In the genomic region with DNA sequence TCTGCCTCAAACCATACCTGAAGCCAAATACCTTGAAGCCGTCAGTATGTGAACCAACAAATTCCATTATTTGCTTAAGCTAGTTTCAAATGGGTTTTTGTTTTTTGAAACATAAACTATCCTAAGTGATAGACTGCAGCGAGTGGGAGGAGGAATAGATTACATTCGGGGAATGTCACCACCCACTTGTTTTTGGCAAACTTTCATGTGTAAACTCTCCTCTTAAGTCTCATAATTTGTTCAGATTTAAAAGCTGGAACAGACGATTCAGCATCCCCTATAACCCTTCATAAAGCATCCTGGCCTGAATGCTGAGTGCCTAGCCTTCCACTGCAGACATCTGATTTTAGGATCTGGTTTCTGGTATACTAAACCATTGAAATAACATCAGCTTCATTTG, we compare ENCODE assay signal across 26 cellular contexts. TPM values are rescaled to one million over a fixed set of nuclear protein-coding genes. Genes with fewer than 3 reads are reported as not detected.
A peak's percentile ranks its signal among the peaks of the same experiment; 100 is the strongest.
DNase-seq lines count a peak whose midpoint lies in the region; ATAC-seq and TF ChIP-seq lines count a peak whose summit lies in the region.
"Had no signal": no experiment of that assay in that cellular context is flagged by ENCODE, and none has a peak within 500 bp of the region (broad histone marks: within the 10 kb centered on the region; RNA-seq: fewer than 3 reads in every experiment).

No MANE protein-coding gene starts in this region.

- ATAC-seq in HG03175 (IDR thresholded peaks at IDR 0.05; ENCODE audit: unreplicated experiment): no peak

- H3K18ac ChIP-seq in mesendoderm (ENCODE audit: low read length): peak overlapping the region; percentile 11

- no peak overlapping the region for H3K4me2 ChIP-seq in mesendoderm (ENCODE audit: low read length)
- H3K4me2 ChIP-seq: PC-9 had no signal

- peak overlapping the region; percentile 52 for H3K56ac ChIP-seq in mesendoderm (ENCODE audit: low read length)

- DNase-seq in GM03348 (ENCODE audit: low spot score) (peak; percentile 9), choroid plexus epithelial cell (ENCODE audit: low read depth) (peak; percentile 56), fibroblast of peridontal ligament (ENCODE audit: extremely low read depth) (peak; percentile 59), mesendoderm (no peak), SKM-1 treated with dmso at 0.1 percent for 144 hours (lab: John Stamatoyannopoulos, UW; ENCODE audit: unreplicated experiment) (no peak)
- DNase-seq in activated CD8-positive, alpha-beta memory T cell treated with anti-CD3 and anti-CD28 coated beads for 24 hours: no peak
- DNase-seq in stimulated activated CD4-positive, alpha-beta T cell treated with anti-CD3 and anti-CD28 coated beads, Interleukin-2, amount 100 ng/mL, for 24 hours: no peak
- DNase-seq: 8988T; ACHN; Calu3; DMS153; DND-41; KBM-7; MG63; NCI-H1105 treated with DMSO at 0.1 percent for 48 hours; NCI-H146; NCI-H1930; NCI-H446 treated with DMSO at 0.1 percent for 48 hours; NCI-H526; NCI-H82; NK-92 treated with Interleukin-12 subunit alpha and Interleukin-12 subunit beta, amount 100 ng/mL, for 24 hours; PC-9; Right ventricle myocardium superior had no signal

- no peak overlapping the region for H3K4me3 ChIP-seq in choroid plexus epithelial cell (ENCODE audit: low read depth, low read length)
- no peak overlapping the region for H3K4me3 ChIP-seq in mesendoderm (ENCODE audit: low read length)
- H3K4me3 ChIP-seq: MG63, PC-9, SJSA1 had no signal

- H4K5ac ChIP-seq in mesendoderm (ENCODE audit: low read length): no peak overlapping the region

- H3K4me1 ChIP-seq in mesendoderm (ENCODE audit: control insufficient read depth, low read depth, low read length): no peaks in the 10 kb centered on the region
- H3K4me1 ChIP-seq: SJSA1 had no signal

- no peak overlapping the region for H3K9ac ChIP-seq in mesendoderm (ENCODE audit: low read length)

- no peaks in the 10 kb centered on the region for H3K27me3 ChIP-seq in mesendoderm (ENCODE audit: insufficient read depth, low read length, poor library complexity)
- H3K27me3 ChIP-seq: MG63, SJSA1 had no signal

- no peaks in the 10 kb centered on the region for H3K79me2 ChIP-seq in mesendoderm (ENCODE audit: control insufficient read depth, insufficient read depth, low read length)

- H2BK5ac ChIP-seq in mesendoderm (ENCODE audit: low read length): no peak overlapping the region

- H3K23ac ChIP-seq in mesendoderm (ENCODE audit: low read length): no peak overlapping the region

- H2BK15ac ChIP-seq in mesendoderm (replicated peaks; ENCODE audit: low read depth): peak overlapping the region; percentile 60

- H4K8ac ChIP-seq in mesendoderm (ENCODE audit: low read depth, low read length): no peak overlapping the region

- H3K27ac ChIP-seq in mesendoderm (ENCODE audit: low read depth, low read length): no peak overlapping the region
- H3K27ac ChIP-seq: PC-9, SJSA1 had no signal

- H3K79me1 ChIP-seq in mesendoderm (ENCODE audit: low read length): no peaks in the 10 kb centered on the region

- no peak overlapping the region for H3K4ac ChIP-seq in mesendoderm (ENCODE audit: low read depth, low read length)

- H2BK120ac ChIP-seq in mesendoderm (ENCODE audit: low read depth, low read length): no peak overlapping the region

- no peak overlapping the region for H2AK5ac ChIP-seq in mesendoderm (ENCODE audit: low read length)

- no peak for TF ChIP-seq CTCF in choroid plexus epithelial cell (conservative IDR thresholded peaks at IDR 0.05; ENCODE audit: low read depth, low read length)

- WGBS in mesendoderm (ENCODE audit: extremely low coverage, insufficient coverage, low lambda C conversion rate): no CpG with 5 or more reads among the region's 4 CpGs

- no peaks in the 10 kb centered on the region for H3K36me3 ChIP-seq in mesendoderm (ENCODE audit: control insufficient read depth, insufficient read depth, low read length)
- H3K36me3 ChIP-seq: MG63, SJSA1 had no signal

RNA-seq across cellular contexts. Expression of a gene that starts 51.0 kb away (rescaled TPM):
- polyA plus RNA-seq in mesendoderm (2013, experiment 1 of 2): 0.39 TPM
- polyA plus RNA-seq in mesendoderm (2013, experiment 2 of 2): 0.41 TPM
- polyA plus RNA-seq: BJ had no signal

Comparison
In these comparisons a context has a peak if more than half of its experiments do, and no peak if none do; other contexts are left out.
1. DNase-seq: peak in GM03348 (single experiment), choroid plexus epithelial cell (single experiment) and fibroblast of peridontal ligament (single experiment); none in mesendoderm (single experiment), SKM-1 treated with dmso at 0.1 percent for 144 hours (single experiment), activated CD8-positive, alpha-beta memory T cell treated with anti-CD3 and anti-CD28 coated beads for 24 hours (single experiment) and stimulated activated CD4-positive, alpha-beta T cell treated with anti-CD3 and anti-CD28 coated beads, Interleukin-2, amount 100 ng/mL, for 24 hours (0 of 2).